9 cellular contexts compared by ENCODE assay signal in genomic region chr13:23570931-23571330, GRCh38. TPM values are rescaled to one million over a fixed set of nuclear protein-coding genes. Genes with fewer than 3 reads are reported as not detected.
A peak's percentile ranks its signal among the peaks of the same experiment; 100 is the strongest.
DNase-seq lines count a peak whose midpoint lies in the region; ATAC-seq and TF ChIP-seq lines count a peak whose summit lies in the region.
"Had no signal": no experiment of that assay in that cellular context is flagged by ENCODE, and none has a peak within 500 bp of the region (broad histone marks: within the 10 kb centered on the region; RNA-seq: fewer than 3 reads in every experiment).

No MANE protein-coding gene starts in this region.

- H3K4me3 ChIP-seq in adipocyte (ENCODE audit: low read length): no peak overlapping the region
- peak overlapping the region; percentile 64 for H3K4me3 ChIP-seq in right cardiac atrium (ENCODE audit: low read length)
- peak overlapping the region in 3 of 4 donors; percentile 1 to 17 (median 11) for H3K4me3 ChIP-seq in upper lobe of left lung

- ATAC-seq in right cardiac atrium: peak; percentile 39 to 71
- ATAC-seq in upper lobe of left lung (ENCODE audit: low FRiP score in 2 of 2): no peak
- no peak for ATAC-seq in stimulated activated memory B cell treated with anti-CD40 and anti-IgM and Interleukin-4, amounts not matched to agents 10 μg/mL and 1 μg/mL and 100 μg/mL, for 72 hours
- no peak for ATAC-seq in activated naive CD4-positive, alpha-beta T cell treated with anti-CD3 and anti-CD28 coated beads, Interleukin-2, amount 50 U/mL, for 72 hours
- ATAC-seq: activated T-helper 17 cell treated with anti-CD3 and anti-CD28 coated beads, Interleukin-2, amount 50 U/mL, for 72 hours had no signal

- WGBS in right cardiac atrium: 38% methylated on average over 1 of the region's 1 CpG
- WGBS in upper lobe of left lung, 2 donors: 44 to 55% methylated on average over 1 of the region's 1 CpG

- H3K4me1 Mint-ChIP-seq in stimulated activated memory B cell treated with anti-CD40 and anti-IgM and Interleukin-4, amounts not matched to agents 10 μg/mL and 1 μg/mL and 100 μg/mL, for 72 hours: no peaks in the 10 kb centered on the region
- H3K4me1 Mint-ChIP-seq: activated T-helper 17 cell treated with anti-CD3 and anti-CD28 coated beads, Interleukin-2, amount 50 U/mL, for 72 hours had no signal

- no peak for TF ChIP-seq POLR2A in upper lobe of left lung (IDR thresholded peaks at IDR 0.05)

- no peaks in the 10 kb centered on the region for H3K36me3 Mint-ChIP-seq in stimulated activated memory B cell treated with anti-CD40 and anti-IgM and Interleukin-4, amounts not matched to agents 10 μg/mL and 1 μg/mL and 100 μg/mL, for 72 hours
- no peaks in the 10 kb centered on the region for H3K36me3 Mint-ChIP-seq in activated naive CD4-positive, alpha-beta T cell treated with anti-CD3 and anti-CD28 coated beads, Interleukin-2, amount 50 U/mL, for 72 hours

- H3K9me3 Mint-ChIP-seq in stimulated activated memory B cell treated with anti-CD40 and anti-IgM and Interleukin-4, amounts not matched to agents 10 μg/mL and 1 μg/mL and 100 μg/mL, for 72 hours: no peaks in the 10 kb centered on the region
- no peaks in the 10 kb centered on the region for H3K9me3 Mint-ChIP-seq in activated naive CD4-positive, alpha-beta T cell treated with anti-CD3 and anti-CD28 coated beads, Interleukin-2, amount 50 U/mL, for 72 hours
- H3K9me3 Mint-ChIP-seq: activated T-helper 17 cell treated with anti-CD3 and anti-CD28 coated beads, Interleukin-2, amount 50 U/mL, for 72 hours had no signal

- DNase-seq in NCI-H510A treated with DMSO at 0.1 percent for 48 hours (lab: John Stamatoyannopoulos, UW): peak; percentile 38
- DNase-seq in NCI-H510A (lab: John Stamatoyannopoulos, UW): no peak
- DNase-seq in adipocyte (ENCODE audit: low read depth): peak; percentile 9
- no peak for DNase-seq in right cardiac atrium
- DNase-seq in upper lobe of left lung: no peak
- no peak for DNase-seq in activated naive CD4-positive, alpha-beta T cell treated with anti-CD3 and anti-CD28 coated beads, Interleukin-2, amount 50 U/mL, for 72 hours (ENCODE audit: low spot score in 2 of 2)
- no peak for DNase-seq in globus pallidus (ENCODE audit: low spot score)

- H3K9me3 ChIP-seq in adipocyte (ENCODE audit: control insufficient read depth, low read length) (no peaks in the 10 kb centered on the region), right cardiac atrium (ENCODE audit: control insufficient read depth, low read length) (no peaks in the 10 kb centered on the region), upper lobe of left lung (no peaks in the 10 kb centered on the region)

- H3K27me3 Mint-ChIP-seq in stimulated activated memory B cell treated with anti-CD40 and anti-IgM and Interleukin-4, amounts not matched to agents 10 μg/mL and 1 μg/mL and 100 μg/mL, for 72 hours: peaks cover 9% of the 10 kb centered on the region

- H3K27ac Mint-ChIP-seq in stimulated activated memory B cell treated with anti-CD40 and anti-IgM and Interleukin-4, amounts not matched to agents 10 μg/mL and 1 μg/mL and 100 μg/mL, for 72 hours: no peak overlapping the region
- H3K27ac Mint-ChIP-seq in activated naive CD4-positive, alpha-beta T cell treated with anti-CD3 and anti-CD28 coated beads, Interleukin-2, amount 50 U/mL, for 72 hours: no peak overlapping the region
- H3K27ac Mint-ChIP-seq: activated T-helper 17 cell treated with anti-CD3 and anti-CD28 coated beads, Interleukin-2, amount 50 U/mL, for 72 hours had no signal

- H3K36me3 ChIP-seq in adipocyte (ENCODE audit: control insufficient read depth, insufficient read depth, low read length, severe bottlenecking) (no peaks in the 10 kb centered on the region), upper lobe of left lung (no peaks in the 10 kb centered on the region)

- TF ChIP-seq CTCF in upper lobe of left lung (IDR thresholded peaks at IDR 0.05): no peak

- intact Hi-C loops in right cardiac atrium (cut with DNase I): loop anchor here in 2 of 4 donors (5.0 to 10.0 kb wide), 3 partner anchors 59 to 134 kb away; no protein-coding TSS in a partner anchor

- peaks cover 10% of the 10 kb centered on the region for H3K4me1 ChIP-seq in adipocyte (ENCODE audit: control insufficient read depth, insufficient read depth, low read length)
- no peaks in the 10 kb centered on the region for H3K4me1 ChIP-seq in right cardiac atrium (ENCODE audit: control insufficient read depth, insufficient read depth, low read length)
- peaks cover 0 to 6% (median 0%) of the 10 kb centered on the region in 4 donors for H3K4me1 ChIP-seq in upper lobe of left lung

- TF ChIP-seq EP300 in upper lobe of left lung (IDR thresholded peaks at IDR 0.05): no peak

- H3K4me3 Mint-ChIP-seq in stimulated activated memory B cell treated with anti-CD40 and anti-IgM and Interleukin-4, amounts not matched to agents 10 μg/mL and 1 μg/mL and 100 μg/mL, for 72 hours: no peak overlapping the region
- H3K4me3 Mint-ChIP-seq: activated T-helper 17 cell treated with anti-CD3 and anti-CD28 coated beads, Interleukin-2, amount 50 U/mL, for 72 hours had no signal

- H3K9ac ChIP-seq in adipocyte (ENCODE audit: low read length): no peak overlapping the region

- peaks cover 8% of the 10 kb centered on the region for H3K27me3 ChIP-seq in adipocyte (replicated peaks; ENCODE audit: control insufficient read depth, insufficient read depth, low read length)
- no peaks in the 10 kb centered on the region for H3K27me3 ChIP-seq in right cardiac atrium (ENCODE audit: control insufficient read depth, insufficient read depth)
- H3K27me3 ChIP-seq in upper lobe of left lung: no peaks in the 10 kb centered on the region

- H3K27ac ChIP-seq in right cardiac atrium (ENCODE audit: low read length): peak overlapping the region; percentile 60
- peak overlapping the region in 1 of 4 donors; percentile 49 for H3K27ac ChIP-seq in upper lobe of left lung

RNA-seq across cellular contexts. Expression of gene TNFRSF19, which starts 0.7 kb away (rescaled TPM):
- total RNA-seq in right cardiac atrium: 10 to 100 TPM; 26.2 to 50.8 (median 38.6) TPM
- polyA plus RNA-seq in right cardiac atrium: 15.6 TPM
- total RNA-seq in upper lobe of left lung: 10 to 100 TPM in 5 of 6 donors, 1 to 10 TPM in 1; 7.8 to 23.5 (median 14.5) TPM
- total RNA-seq in activated naive CD4-positive, alpha-beta T cell treated with anti-CD3 and anti-CD28 coated beads, Interleukin-2, amount 50 U/mL, for 72 hours: not detected

Comparison
In these comparisons a context has a peak if more than half of its experiments do, and no peak if none do; other contexts are left out.
1. DNase-seq: peak in NCI-H510A treated with DMSO at 0.1 percent for 48 hours (single experiment) and adipocyte (single experiment); none in NCI-H510A (single experiment), right cardiac atrium (0 of 3), upper lobe of left lung (0 of 2), activated naive CD4-positive, alpha-beta T cell treated with anti-CD3 and anti-CD28 coated beads, Interleukin-2, amount 50 U/mL, for 72 hours (0 of 2) and globus pallidus (single experiment).
2. ATAC-seq: peak in right cardiac atrium (2 of 2); none in upper lobe of left lung (0 of 2), stimulated activated memory B cell treated with anti-CD40 and anti-IgM and Interleukin-4, amounts not matched to agents 10 μg/mL and 1 μg/mL and 100 μg/mL, for 72 hours (single experiment) and activated naive CD4-positive, alpha-beta T cell treated with anti-CD3 and anti-CD28 coated beads, Interleukin-2, amount 50 U/mL, for 72 hours (0 of 2).
3. RNA of gene TNFRSF19, which starts 0.7 kb away (total RNA-seq): 26.2 to 50.8 TPM in right cardiac atrium and 7.8 to 23.5 TPM in upper lobe of left lung; not detected in activated naive CD4-positive, alpha-beta T cell treated with anti-CD3 and anti-CD28 coated beads, Interleukin-2, amount 50 U/mL, for 72 hours; every median in the first group is over 4 times any median in the second.